1 cellular context compared by ENCODE assay signal in the genomic region with DNA sequence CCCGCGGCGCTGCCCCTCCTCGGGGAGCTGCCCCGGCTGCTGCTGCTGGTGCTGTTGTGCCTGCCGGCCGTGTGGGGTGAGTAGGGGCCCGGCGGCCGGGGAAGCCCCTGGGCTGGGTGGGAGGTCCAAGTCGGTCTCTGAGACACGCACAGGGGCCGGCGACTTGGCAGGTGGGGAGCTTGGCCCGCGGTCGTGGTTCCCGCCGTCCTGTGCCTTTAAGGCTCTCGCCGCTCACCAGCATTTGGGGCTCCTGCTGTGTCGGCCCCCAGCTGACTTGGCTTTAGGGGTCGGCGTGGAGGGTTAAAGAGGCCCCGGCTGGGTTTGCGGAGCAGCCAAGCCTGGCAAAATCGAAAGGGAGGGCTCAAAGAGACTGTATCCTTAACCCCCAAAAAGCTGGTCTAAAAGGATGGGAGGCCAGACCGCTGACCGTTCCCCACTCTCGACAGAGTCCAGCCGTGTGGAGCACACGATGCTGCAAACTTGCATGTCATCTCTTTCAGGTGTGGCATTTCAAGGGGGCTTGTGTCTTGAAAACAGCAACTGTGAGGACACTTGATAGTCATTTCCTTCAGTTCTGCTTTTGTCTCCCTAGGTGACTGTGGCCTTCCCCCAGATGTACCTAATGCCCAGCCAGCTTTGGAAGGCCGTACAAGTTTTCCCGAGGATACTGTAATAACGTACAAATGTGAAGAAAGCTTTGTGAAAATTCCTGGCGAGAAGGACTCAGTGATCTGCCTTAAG.
TF ChIP-seq lines count a peak whose summit lies in the region.

No MANE protein-coding gene starts in this region.

TF ChIP-seq in GM23338, 12 proteins besides CTCF, POLR2A, EP300 and RAD21 (continued from another document):
- TF ChIP-seq, protein P1, sequence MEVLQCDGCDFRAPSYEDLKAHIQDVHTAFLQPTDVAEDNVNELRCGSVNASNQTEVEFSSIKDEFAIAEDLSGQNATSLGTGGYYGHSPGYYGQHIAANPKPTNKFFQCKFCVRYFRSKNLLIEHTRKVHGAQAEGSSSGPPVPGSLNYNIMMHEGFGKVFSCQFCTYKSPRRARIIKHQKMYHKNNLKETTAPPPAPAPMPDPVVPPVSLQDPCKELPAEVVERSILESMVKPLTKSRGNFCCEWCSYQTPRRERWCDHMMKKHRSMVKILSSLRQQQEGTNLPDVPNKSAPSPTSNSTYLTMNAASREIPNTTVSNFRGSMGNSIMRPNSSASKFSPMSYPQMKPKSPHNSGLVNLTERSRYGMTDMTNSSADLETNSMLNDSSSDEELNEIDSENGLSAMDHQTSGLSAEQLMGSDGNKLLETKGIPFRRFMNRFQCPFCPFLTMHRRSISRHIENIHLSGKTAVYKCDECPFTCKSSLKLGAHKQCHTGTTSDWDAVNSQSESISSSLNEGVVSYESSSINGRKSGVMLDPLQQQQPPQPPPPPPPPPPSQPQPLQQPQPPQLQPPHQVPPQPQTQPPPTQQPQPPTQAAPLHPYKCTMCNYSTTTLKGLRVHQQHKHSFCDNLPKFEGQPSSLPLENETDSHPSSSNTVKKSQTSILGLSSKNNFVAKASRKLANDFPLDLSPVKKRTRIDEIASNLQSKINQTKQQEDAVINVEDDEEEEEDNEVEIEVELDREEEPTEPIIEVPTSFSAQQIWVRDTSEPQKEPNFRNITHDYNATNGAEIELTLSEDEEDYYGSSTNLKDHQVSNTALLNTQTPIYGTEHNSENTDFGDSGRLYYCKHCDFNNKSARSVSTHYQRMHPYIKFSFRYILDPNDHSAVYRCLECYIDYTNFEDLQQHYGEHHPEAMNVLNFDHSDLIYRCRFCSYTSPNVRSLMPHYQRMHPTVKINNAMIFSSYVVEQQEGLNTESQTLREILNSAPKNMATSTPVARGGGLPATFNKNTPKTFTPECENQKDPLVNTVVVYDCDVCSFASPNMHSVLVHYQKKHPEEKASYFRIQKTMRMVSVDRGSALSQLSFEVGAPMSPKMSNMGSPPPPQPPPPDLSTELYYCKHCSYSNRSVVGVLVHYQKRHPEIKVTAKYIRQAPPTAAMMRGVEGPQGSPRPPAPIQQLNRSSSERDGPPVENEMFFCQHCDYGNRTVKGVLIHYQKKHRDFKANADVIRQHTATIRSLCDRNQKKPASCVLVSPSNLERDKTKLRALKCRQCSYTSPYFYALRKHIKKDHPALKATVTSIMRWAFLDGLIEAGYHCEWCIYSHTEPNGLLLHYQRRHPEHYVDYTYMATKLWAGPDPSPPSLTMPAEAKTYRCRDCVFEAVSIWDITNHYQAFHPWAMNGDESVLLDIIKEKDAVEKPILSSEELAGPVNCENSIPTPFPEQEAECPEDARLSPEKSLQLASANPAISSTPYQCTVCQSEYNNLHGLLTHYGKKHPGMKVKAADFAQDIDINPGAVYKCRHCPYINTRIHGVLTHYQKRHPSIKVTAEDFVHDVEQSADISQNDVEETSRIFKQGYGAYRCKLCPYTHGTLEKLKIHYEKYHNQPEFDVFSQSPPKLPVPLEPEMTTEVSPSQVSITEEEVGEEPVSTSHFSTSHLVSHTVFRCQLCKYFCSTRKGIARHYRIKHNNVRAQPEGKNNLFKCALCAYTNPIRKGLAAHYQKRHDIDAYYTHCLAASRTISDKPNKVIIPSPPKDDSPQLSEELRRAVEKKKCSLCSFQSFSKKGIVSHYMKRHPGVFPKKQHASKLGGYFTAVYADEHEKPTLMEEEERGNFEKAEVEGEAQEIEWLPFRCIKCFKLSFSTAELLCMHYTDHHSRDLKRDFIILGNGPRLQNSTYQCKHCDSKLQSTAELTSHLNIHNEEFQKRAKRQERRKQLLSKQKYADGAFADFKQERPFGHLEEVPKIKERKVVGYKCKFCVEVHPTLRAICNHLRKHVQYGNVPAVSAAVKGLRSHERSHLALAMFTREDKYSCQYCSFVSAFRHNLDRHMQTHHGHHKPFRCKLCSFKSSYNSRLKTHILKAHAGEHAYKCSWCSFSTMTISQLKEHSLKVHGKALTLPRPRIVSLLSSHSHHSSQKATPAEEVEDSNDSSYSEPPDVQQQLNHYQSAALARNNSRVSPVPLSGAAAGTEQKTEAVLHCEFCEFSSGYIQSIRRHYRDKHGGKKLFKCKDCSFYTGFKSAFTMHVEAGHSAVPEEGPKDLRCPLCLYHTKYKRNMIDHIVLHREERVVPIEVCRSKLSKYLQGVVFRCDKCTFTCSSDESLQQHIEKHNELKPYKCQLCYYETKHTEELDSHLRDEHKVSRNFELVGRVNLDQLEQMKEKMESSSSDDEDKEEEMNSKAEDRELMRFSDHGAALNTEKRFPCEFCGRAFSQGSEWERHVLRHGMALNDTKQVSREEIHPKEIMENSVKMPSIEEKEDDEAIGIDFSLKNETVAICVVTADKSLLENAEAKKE (CRISPR knock-in tag; IDR thresholded peaks at IDR 0.05): no peak
- TF ChIP-seq, protein P2, sequence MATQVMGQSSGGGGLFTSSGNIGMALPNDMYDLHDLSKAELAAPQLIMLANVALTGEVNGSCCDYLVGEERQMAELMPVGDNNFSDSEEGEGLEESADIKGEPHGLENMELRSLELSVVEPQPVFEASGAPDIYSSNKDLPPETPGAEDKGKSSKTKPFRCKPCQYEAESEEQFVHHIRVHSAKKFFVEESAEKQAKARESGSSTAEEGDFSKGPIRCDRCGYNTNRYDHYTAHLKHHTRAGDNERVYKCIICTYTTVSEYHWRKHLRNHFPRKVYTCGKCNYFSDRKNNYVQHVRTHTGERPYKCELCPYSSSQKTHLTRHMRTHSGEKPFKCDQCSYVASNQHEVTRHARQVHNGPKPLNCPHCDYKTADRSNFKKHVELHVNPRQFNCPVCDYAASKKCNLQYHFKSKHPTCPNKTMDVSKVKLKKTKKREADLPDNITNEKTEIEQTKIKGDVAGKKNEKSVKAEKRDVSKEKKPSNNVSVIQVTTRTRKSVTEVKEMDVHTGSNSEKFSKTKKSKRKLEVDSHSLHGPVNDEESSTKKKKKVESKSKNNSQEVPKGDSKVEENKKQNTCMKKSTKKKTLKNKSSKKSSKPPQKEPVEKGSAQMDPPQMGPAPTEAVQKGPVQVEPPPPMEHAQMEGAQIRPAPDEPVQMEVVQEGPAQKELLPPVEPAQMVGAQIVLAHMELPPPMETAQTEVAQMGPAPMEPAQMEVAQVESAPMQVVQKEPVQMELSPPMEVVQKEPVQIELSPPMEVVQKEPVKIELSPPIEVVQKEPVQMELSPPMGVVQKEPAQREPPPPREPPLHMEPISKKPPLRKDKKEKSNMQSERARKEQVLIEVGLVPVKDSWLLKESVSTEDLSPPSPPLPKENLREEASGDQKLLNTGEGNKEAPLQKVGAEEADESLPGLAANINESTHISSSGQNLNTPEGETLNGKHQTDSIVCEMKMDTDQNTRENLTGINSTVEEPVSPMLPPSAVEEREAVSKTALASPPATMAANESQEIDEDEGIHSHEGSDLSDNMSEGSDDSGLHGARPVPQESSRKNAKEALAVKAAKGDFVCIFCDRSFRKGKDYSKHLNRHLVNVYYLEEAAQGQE (IDR thresholded peaks at IDR 0.05; ENCODE audit: unreplicated experiment): no peak
